20 cellular contexts compared by ENCODE assay signal in genomic region chr1:39847940-39848339, GRCh38. TPM values are rescaled to one million over a fixed set of nuclear protein-coding genes. Genes with fewer than 3 reads are reported as not detected.
"Had no signal": no experiment of that assay in that cellular context is flagged by ENCODE, and none has a peak within 500 bp of the region (broad histone marks: within the 10 kb centered on the region; RNA-seq: fewer than 3 reads in every experiment).

No MANE protein-coding gene starts in this region.

- H3K27ac Mint-ChIP-seq: activated CD4-positive, alpha-beta memory T cell treated with anti-CD3 and anti-CD28 coated beads for 36 hours; activated CD4-positive, alpha-beta T cell treated with anti-CD3 and anti-CD28 coated beads, Interleukin-2, amount 10 ng/mL, durations not matched to agents 7 days and 5 days had no signal

- H3K27me3 Mint-ChIP-seq: activated CD4-positive, alpha-beta memory T cell treated with anti-CD3 and anti-CD28 coated beads for 36 hours; activated CD4-positive, alpha-beta T cell treated with anti-CD3 and anti-CD28 coated beads, Interleukin-2, amount 10 ng/mL, durations not matched to agents 7 days and 5 days; brain; central memory CD8-positive, alpha-beta T cell; T-cell had no signal

- DNase-seq: activated CD4-positive, alpha-beta memory T cell treated with anti-CD3 and anti-CD28 coated beads for 36 hours; activated CD4-positive, alpha-beta T cell treated with anti-CD3 and anti-CD28 coated beads, Interleukin-2, amount 10 ng/mL, durations not matched to agents 7 days and 5 days; activated CD4-positive, CD25-positive, alpha-beta regulatory T cell; activated CD8-positive, alpha-beta memory T cell treated with anti-CD3 and anti-CD28 coated beads for 24 hours; activated effector memory CD4-positive, alpha-beta T cell treated with anti-CD3 and anti-CD28 coated beads, Interleukin-2, amount 50 U/mL, for 16 hours; activated naive CD4-positive, alpha-beta T cell treated with anti-CD3 and anti-CD28 coated beads, Interleukin-2, amount 50 U/mL, for 16 hours; activated T-cell treated with anti-CD3 and anti-CD28 coated beads, Interleukin-2, amount 50 U/mL, for 4 hours; amygdala; KBM-7; NCI-H1092; NCI-H1930; NCI-H446; NCI-H524; PC-3; SHP77 treated with DMSO at 0.1 percent for 48 hours; T-cell; T-helper 2 cell; T1000 had no signal

- ATAC-seq: activated T-cell treated with anti-CD3 and anti-CD28 coated beads, Interleukin-2, amount 50 U/mL, for 4 hours; PC-3; T-cell had no signal

- H3K9me3 Mint-ChIP-seq: activated CD4-positive, alpha-beta memory T cell treated with anti-CD3 and anti-CD28 coated beads for 36 hours; activated CD4-positive, alpha-beta T cell treated with anti-CD3 and anti-CD28 coated beads, Interleukin-2, amount 10 ng/mL, durations not matched to agents 7 days and 5 days; activated T-cell treated with anti-CD3 and anti-CD28 coated beads, Interleukin-2, amount 50 U/mL, for 4 hours; brain; central memory CD8-positive, alpha-beta T cell; T-cell had no signal

- H3K4me3 Mint-ChIP-seq: activated CD4-positive, alpha-beta memory T cell treated with anti-CD3 and anti-CD28 coated beads for 36 hours; activated CD4-positive, alpha-beta T cell treated with anti-CD3 and anti-CD28 coated beads, Interleukin-2, amount 10 ng/mL, durations not matched to agents 7 days and 5 days; activated T-cell treated with anti-CD3 and anti-CD28 coated beads, Interleukin-2, amount 50 U/mL, for 4 hours; brain; central memory CD8-positive, alpha-beta T cell; T-cell had no signal

RNA-seq across cellular contexts. Expression of gene MYCL, which starts 53.8 kb away (rescaled TPM):
- total RNA-seq: activated CD4-positive, alpha-beta T cell treated with anti-CD3 and anti-CD28 coated beads, Interleukin-2, amount 10 ng/mL, durations not matched to agents 7 days and 5 days had no signal
